Comparison of ENCODE assay signal across 22 cellular contexts in the genomic region with DNA sequence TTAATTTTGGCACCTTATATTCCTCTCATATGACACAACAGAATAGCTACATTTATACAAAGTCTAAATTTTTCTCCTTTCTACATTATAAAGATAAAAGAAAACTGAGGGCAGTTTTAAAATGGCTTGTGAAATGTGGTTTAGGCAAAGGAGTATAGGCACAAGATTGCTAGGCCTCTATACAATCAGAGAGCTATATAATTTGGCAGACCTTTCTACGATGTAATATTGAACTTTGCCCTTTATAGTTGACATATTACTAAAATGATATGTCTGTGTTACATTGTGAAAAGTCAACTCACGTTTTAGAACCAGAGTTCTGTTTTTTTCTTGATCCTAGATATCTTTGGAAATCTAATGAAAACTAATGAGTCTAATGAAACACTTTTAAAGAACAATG.
DNase-seq lines count a peak whose midpoint lies in the region; ATAC-seq, FAIRE-seq and TF ChIP-seq lines count a peak whose summit lies in the region.
"Had no signal": no experiment of that assay in that cellular context is flagged by ENCODE, and none has a peak within 500 bp of the region (broad histone marks: within the 10 kb centered on the region; RNA-seq: fewer than 3 reads in every experiment).

No MANE protein-coding gene starts in this region.

- DNase-seq in DMS53 treated with DMSO at 0.1 percent for 48 hours (lab: John Stamatoyannopoulos, UW; ENCODE audit: unreplicated experiment) (peak; percentile 47), left colon (no peak), transverse colon (no peak), breast epithelium (ENCODE audit: low spot score in 2 of 2) (no peak), HCEC 1CT (no peak), GDM1 (lab: John Stamatoyannopoulos, UW) (no peak)
- no peak for DNase-seq in activated CD4-positive, alpha-beta T cell treated with anti-CD3 and anti-CD28 coated beads for 4 hours
- DNase-seq: Caco-2; CD4-positive, CD25-positive, alpha-beta regulatory T cell; CD8-positive, alpha-beta T cell; DMS153; DMS79 treated with DMSO at 0.1 percent for 48 hours; GM23248; H7 had no signal

- no peak for TF ChIP-seq EP300 in transverse colon (IDR thresholded peaks at IDR 0.05; ENCODE audit: low read depth)

- peaks cover 0 to 1% of the 10 kb centered on the region in 2 donors for H3K9me3 ChIP-seq in transverse colon
- peaks cover 8 to 17% of the 10 kb centered on the region in 2 donors for H3K9me3 ChIP-seq in breast epithelium

- TF ChIP-seq POLR2A in transverse colon (IDR thresholded peaks at IDR 0.05) (no peak), breast epithelium (IDR thresholded peaks at IDR 0.05) (no peak)

- no peak overlapping the region for H3K4me3 ChIP-seq in transverse colon
- no peak overlapping the region for H3K4me3 ChIP-seq in breast epithelium
- H3K4me3 ChIP-seq: BLaER1, GM23248 had no signal

- peak; percentile 99 for ATAC-seq in left colon
- ATAC-seq: CD8-positive, alpha-beta T cell; HCT116 had no signal

- no peak for TF ChIP-seq CTCF in transverse colon (IDR thresholded peaks at IDR 0.05)
- no peak for TF ChIP-seq CTCF in breast epithelium (IDR thresholded peaks at IDR 0.05)

- H3K27me3 ChIP-seq in transverse colon (no peaks in the 10 kb centered on the region), breast epithelium (no peaks in the 10 kb centered on the region)
- H3K27me3 ChIP-seq: BLaER1 had no signal

- H3K4me1 ChIP-seq in transverse colon (peaks cover 0 to 20% (median 2%) of the 10 kb centered on the region in 4 donors), breast epithelium (no peaks in the 10 kb centered on the region)
- H3K4me1 ChIP-seq: BLaER1 had no signal

- intact Hi-C loops in left colon (cut with DNase I, micrococcal nuclease) (no loop called here), transverse colon (cut with DNase I; ENCODE audit: low total_unique reads) (no loop called here), breast epithelium (cut with DNase I; ENCODE audit: low total_unique reads) (no loop called here)

- WGBS in transverse colon (ENCODE audit: low coverage in 1 of 2), 2 donors, result 29 to 35% methylated on average over 2 of the region's 2 CpGs

- H3K36me3 ChIP-seq in transverse colon, result no peaks in the 10 kb centered on the region
- H3K36me3 ChIP-seq in breast epithelium, result no peaks in the 10 kb centered on the region
- H3K36me3 ChIP-seq: BLaER1 had no signal

- peak overlapping the region; percentile 18 to 65 (median 38) for H3K27ac ChIP-seq in transverse colon
- H3K27ac ChIP-seq in breast epithelium, result no peak overlapping the region
- H3K27ac ChIP-seq: BLaER1, C4-2B, GM23248 had no signal

- peak; percentile 43 for FAIRE-seq in colon (lab: Jason Lieb, UNC)
- FAIRE-seq: A204.1, GM12892, GM19239, H1 had no signal

- in situ Hi-C loops in transverse colon (cut with MboI; ENCODE audit: low pct_ligation_motif_present in 1 of 4, low pct_unique_long_range_greater_than_20kb in 1 of 4, low sequenced_read_pairs in 3 of 4), result no loop called here

Comparison
In these comparisons a context has a peak if more than half of its experiments do, and no peak if none do; other contexts are left out.
1. H3K27ac ChIP-seq: peak in transverse colon (4 of 4); none in breast epithelium (0 of 2).